Comparison of ENCODE assay signal across 12 cellular contexts in the genomic region with DNA sequence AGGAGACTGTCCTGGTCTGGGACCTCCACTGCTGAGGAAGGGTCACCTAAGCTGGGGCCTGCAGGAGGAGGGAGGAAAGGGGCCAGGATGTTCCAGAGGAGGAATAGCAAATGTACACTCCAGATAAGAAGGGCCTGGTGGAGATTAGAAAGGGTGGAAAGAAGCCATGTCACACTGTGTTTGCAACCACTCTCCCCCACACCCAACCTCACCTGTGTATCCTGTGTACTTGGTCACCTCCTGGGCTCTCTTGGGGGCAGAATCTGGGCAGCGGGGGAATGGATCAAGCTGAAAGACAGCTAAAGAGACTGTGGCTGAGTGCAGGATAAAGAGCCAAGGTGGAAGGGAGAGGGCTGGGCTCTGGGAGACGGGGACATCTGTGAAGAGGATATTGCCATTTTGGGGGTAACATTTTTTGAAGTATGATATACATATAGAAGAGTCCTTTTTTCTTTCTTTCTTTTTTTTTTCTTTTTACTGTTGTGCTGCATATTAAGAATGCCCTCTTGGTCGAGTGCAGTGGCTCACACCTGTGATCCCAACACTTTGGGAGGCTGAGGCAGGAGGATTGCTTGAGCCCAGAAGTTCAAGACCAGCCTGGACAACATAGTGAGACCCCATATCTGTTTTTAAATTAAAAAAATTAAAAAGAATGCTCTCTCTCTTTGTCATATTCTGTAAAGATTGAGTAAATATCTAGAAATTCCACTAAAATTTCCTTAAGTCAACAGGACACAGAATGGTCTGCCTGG. TPM values are rescaled to one million over a fixed set of nuclear protein-coding genes. Genes with fewer than 3 reads are reported as not detected.
DNase-seq lines count a peak whose midpoint lies in the region; ATAC-seq, FAIRE-seq and TF ChIP-seq lines count a peak whose summit lies in the region.
"Had no signal": no experiment of that assay in that cellular context is flagged by ENCODE, and none has a peak within 500 bp of the region (broad histone marks: within the 10 kb centered on the region; RNA-seq: fewer than 3 reads in every experiment).

No MANE protein-coding gene starts in this region.

- no peak overlapping the region for H3K56ac ChIP-seq in H1 (replicated peaks; ENCODE audit: insufficient read length, low read depth, low read length)

- H3K27me3 Mint-ChIP-seq in neural crest cell (ENCODE audit: low read depth) = no peaks in the 10 kb centered on the region
- peaks cover 0 to 2% (median 2%) of the 10 kb centered on the region in 3 donors for H3K27me3 Mint-ChIP-seq in immature natural killer cell (ENCODE audit: low read depth in 3 of 3)

- peaks cover 0 to 20% (median 13%) of the 10 kb centered on the region in 4 experiments; a peak in 6 of 7 replicates for H3K4me1 ChIP-seq in H1 (replicated peaks in 1 of 4; ENCODE audit: control insufficient read depth in 3 of 4, insufficient read depth in 4 of 4, low read length in 3 of 4)
- H3K4me1 ChIP-seq in gastrocnemius medialis = peaks cover 12 to 25% of the 10 kb centered on the region in 2 donors
- H3K4me1 ChIP-seq in ascending aorta = peaks cover 6 to 11% of the 10 kb centered on the region in 2 donors

- H2BK12ac ChIP-seq in H1 (ENCODE audit: low read depth, low read length) = peak overlapping the region; percentile 87; the same call in 1 of the 2 replicates

- H2AFZ ChIP-seq in H1 (ENCODE audit: low read length) = no peak overlapping the region

- H3K9ac ChIP-seq in H1 (replicated peaks in 1 of 4; ENCODE audit: extremely low read depth in 1 of 4, low read depth in 3 of 4, low read length in 3 of 4) = no peak overlapping the region

- DNase-seq in AG04450 (ENCODE audit: low read depth, low spot score) = no peak
- DNase-seq in LNCaP clone FGC (ENCODE audit: low read depth) = peak; percentile 39
- no peak for DNase-seq in H1 (ENCODE audit: low read depth in 1 of 2, low spot score in 2 of 2)
- no peak for DNase-seq in neural crest cell (ENCODE audit: low read depth, low spot score)
- DNase-seq in gastrocnemius medialis = no peak
- no peak for DNase-seq in immature natural killer cell
- DNase-seq in ascending aorta (ENCODE audit: low spot score in 2 of 2) = no peak
- DNase-seq: NCI-H2171 had no signal

- TF ChIP-seq POLR2A in H1 (IDR thresholded peaks at IDR 0.05; ENCODE audit: control extremely low read depth in 1 of 2, low read depth in 2 of 2, low read length in 2 of 2) (no peak), gastrocnemius medialis (IDR thresholded peaks at IDR 0.05) (no peak)

- no peak overlapping the region for H2BK120ac ChIP-seq in H1 (replicated peaks; ENCODE audit: low read depth, low read length)

- H3K4me3 ChIP-seq in AG04450 (ENCODE audit: low read depth, low read length) = no peak overlapping the region
- no peak overlapping the region for H3K4me3 ChIP-seq in LNCaP clone FGC (ENCODE audit: low read depth, low read length)
- H3K4me3 ChIP-seq in H1 (ENCODE audit: extremely low read depth in 1 of 4, insufficient read depth in 2 of 4, low read depth in 3 of 4, low read length in 4 of 4) = no peak overlapping the region
- no peak overlapping the region for H3K4me3 ChIP-seq in gastrocnemius medialis
- H3K4me3 ChIP-seq in ascending aorta = no peak overlapping the region

- ATAC-seq in gastrocnemius medialis (no peak), HG03159 (IDR thresholded peaks at IDR 0.05; ENCODE audit: unreplicated experiment) (no peak)

- H3K27me3 ChIP-seq in AG04450 (ENCODE audit: control insufficient read depth, insufficient read depth, low read length) (no peaks in the 10 kb centered on the region), H1 (replicated peaks in 1 of 4; ENCODE audit: control insufficient read depth in 3 of 4, extremely low read depth in 1 of 4, insufficient read depth in 3 of 4, low read length in 3 of 4) (peaks cover 0 to 2% (median under 1%) of the 10 kb centered on the region in 4 experiments; a peak in 2 of 7 replicates), gastrocnemius medialis (no peaks in the 10 kb centered on the region), ascending aorta (no peaks in the 10 kb centered on the region)
- H3K27me3 ChIP-seq: neutrophil had no signal

- no peaks in the 10 kb centered on the region for H3K79me2 ChIP-seq in H1 (ENCODE audit: control insufficient read depth in 1 of 2, insufficient read depth in 2 of 2, low read length in 2 of 2)

- TF ChIP-seq EP300 in H1 (IDR thresholded peaks at IDR 0.05; ENCODE audit: borderline replicate concordance in 1 of 2, low read depth in 2 of 2, low read length in 2 of 2) = no peak

- H3K4me2 ChIP-seq in H1 (ENCODE audit: insufficient read depth in 1 of 2, low read depth in 2 of 2, low read length in 2 of 2) = no peak overlapping the region

- no peak for FAIRE-seq in H1 (lab: Jason Lieb, UNC)
- FAIRE-seq: bronchial epithelial cell had no signal

- 0 out of 2 replicates have a peak overlapping the region, but pooled peaks have one; percentile 26 for H2BK5ac ChIP-seq in H1 (ENCODE audit: low read depth, low read length)

- WGBS in H1 (ENCODE audit: extremely low coverage in 1 of 2, insufficient coverage in 1 of 2, insufficient read length in 1 of 2, insufficient replicate concordance in 2 of 2, low coverage in 1 of 2, low lambda C conversion rate in 2 of 2, missing lambda C conversion rate in 1 of 2), 2 experiments = 75% methylated on average over 3 of the region's 3 CpGs; no CpG with 5 or more reads in 1 of the 2 experiments

- H3K4me1 Mint-ChIP-seq in neural crest cell = peaks cover 24% of the 10 kb centered on the region
- peaks cover 20 to 23% of the 10 kb centered on the region in 2 donors for H3K4me1 Mint-ChIP-seq in immature natural killer cell

- peak overlapping the region; percentile 8 for H3K27ac Mint-ChIP-seq in neural crest cell (ENCODE audit: unreplicated experiment)
- H3K27ac Mint-ChIP-seq in immature natural killer cell = peak overlapping the region in 3 of 6 donors; percentile 24 to 78 (median 51)

- POLR2A ChIA-PET in AG04450 (lab: Yijun Ruan, JAX) = interaction anchor here (0.6 to 6.1 kb wide), 9 partner anchors 12 to 194 kb away, joined by 3 to 115 read pairs (median 6); partner anchors contain the start of genes MAT2A and USP39
- POLR2A ChIA-PET in H1 (lab: Charles Lee; ENCODE audit: partially characterized antibody) = interaction anchor here (1.2 to 55.3 kb wide), 4 partner anchors 9 to 125 kb away, joined by 4 to 1889 read pairs (median 26); partner anchors contain the start of genes GGCX and MAT2A

- no peak overlapping the region for H4K8ac ChIP-seq in H1 (ENCODE audit: extremely low read depth, insufficient read depth, low read length)

- H3K14ac ChIP-seq in H1 (ENCODE audit: insufficient read length) = no peak overlapping the region

- peaks cover 2% of the 10 kb centered on the region; the same call in 1 of the 2 replicates for H3K23me2 ChIP-seq in H1 (ENCODE audit: low read depth, low read length)

- H4K5ac ChIP-seq in H1 (ENCODE audit: insufficient read length, low read depth, low read length) = no peak overlapping the region

- H3K36me3 Mint-ChIP-seq in neural crest cell (ENCODE audit: low read depth) = no peaks in the 10 kb centered on the region
- no peaks in the 10 kb centered on the region for H3K36me3 Mint-ChIP-seq in immature natural killer cell

- no peaks in the 10 kb centered on the region for H4K20me1 ChIP-seq in H1 (replicated peaks in 1 of 2; ENCODE audit: control insufficient read depth in 1 of 2, insufficient read depth in 2 of 2, low read length in 2 of 2)

- H3K23ac ChIP-seq in H1 (ENCODE audit: insufficient read length) = no peak overlapping the region

- intact Hi-C loops in gastrocnemius medialis (cut with DNase I; ENCODE audit: low total_unique reads) (no loop called here), ascending aorta (cut with DNase I) (no loop called here)

- H3K4ac ChIP-seq in H1 (replicated peaks; ENCODE audit: insufficient read length, low read depth, low read length) = no peak overlapping the region

- H3K79me1 ChIP-seq in H1 (ENCODE audit: low read depth, low read length) = no peaks in the 10 kb centered on the region

- peak overlapping the region; percentile 61; the same call in 1 of the 2 replicates for H2BK20ac ChIP-seq in H1 (ENCODE audit: low read length)

- H3K9me3 Mint-ChIP-seq in neural crest cell (no peaks in the 10 kb centered on the region), immature natural killer cell (no peaks in the 10 kb centered on the region)
- H3K9me3 Mint-ChIP-seq: H9 had no signal

- peak overlapping the region; percentile 70 for H4K91ac ChIP-seq in H1 (replicated peaks; ENCODE audit: insufficient read length, low read length)

- in situ Hi-C loops in gastrocnemius medialis (cut with MboI; ENCODE audit: low sequenced_read_pairs in 4 of 4) = loop anchor here (5.0 kb wide), 3 partner anchors 125 to 135 kb away; no protein-coding TSS in a partner anchor

- H2AK5ac ChIP-seq in H1 (ENCODE audit: low read depth, low read length) = no peak overlapping the region

- TF ChIP-seq CTCF in AG04450 (IDR thresholded peaks at IDR 0.05; ENCODE audit: low read depth, low read length) (no peak), LNCaP clone FGC (IDR thresholded peaks at IDR 0.05; ENCODE audit: control insufficient read depth, extremely low read depth, insufficient read depth) (no peak), H1 (IDR thresholded peaks at IDR 0.05; ENCODE audit: control extremely low read depth in 1 of 3, insufficient read depth in 1 of 3, low read depth in 1 of 3, low read length in 3 of 3) (no peak), neural crest cell (conservative IDR thresholded peaks at IDR 0.05) (no peak), gastrocnemius medialis (IDR thresholded peaks at IDR 0.05 in 4 of 5, conservative IDR thresholded peaks at IDR 0.05 in 1 of 5) (no peak), ascending aorta (IDR thresholded peaks at IDR 0.05) (no peak)

- CTCF ChIA-PET in AG04450 (lab: Charles Lee) (interaction anchor here (1.0 to 6.0 kb wide), 10 partner anchors 7 to 215 kb away, joined by 3 to 124 read pairs (median 4); partner anchors contain the start of gene MAT2A), H1 (lab: Charles Lee; ENCODE audit: partially characterized antibody) (interaction anchor here (0.7 to 15.1 kb wide), 33 partner anchors 8 to 330 kb away, joined by 3 to 259 read pairs (median 5); partner anchors contain the start of genes C2orf68, CAPG, MAT2A and RNF181)

- H3K27ac ChIP-seq in AG04450 (ENCODE audit: low read depth, low read length) (peak overlapping the region; percentile 83), H1 (ENCODE audit: low read depth, low read length) (no peak overlapping the region), gastrocnemius medialis (peak overlapping the region in 2 of 4 donors; percentile 96 to 98), ascending aorta (peak overlapping the region in 1 of 2 donors; percentile 60)

- no peak overlapping the region for H2BK15ac ChIP-seq in H1 (ENCODE audit: low read length)

- no peak overlapping the region for H3K18ac ChIP-seq in H1 (ENCODE audit: extremely low read depth, low read length)

- H3K4me3 Mint-ChIP-seq in neural crest cell (peak overlapping the region; percentile 35), immature natural killer cell (no peak overlapping the region)

- no peaks in the 10 kb centered on the region for H3K36me3 ChIP-seq in H1 (ENCODE audit: control insufficient read depth in 2 of 4, insufficient read depth in 4 of 4, low read length in 3 of 4)
- H3K36me3 ChIP-seq in gastrocnemius medialis = no peaks in the 10 kb centered on the region
- no peaks in the 10 kb centered on the region for H3K36me3 ChIP-seq in ascending aorta
- H3K36me3 ChIP-seq: neutrophil had no signal

- no peak for TF ChIP-seq RAD21 in H1 (IDR thresholded peaks at IDR 0.05 in 1 of 2, conservative IDR thresholded peaks at IDR 0.05 in 1 of 2; ENCODE audit: low read depth in 2 of 2, low read length in 2 of 2)

- peaks cover 3% of the 10 kb centered on the region; the same call in 1 of the 2 replicates for H3K9me3 ChIP-seq in AG04450 (ENCODE audit: control insufficient read depth, insufficient read depth, low read length)
- no peaks in the 10 kb centered on the region for H3K9me3 ChIP-seq in H1 (ENCODE audit: insufficient read depth in 2 of 2, low read depth in 1 of 2, low read length in 1 of 2)
- H3K9me3 ChIP-seq in gastrocnemius medialis = no peaks in the 10 kb centered on the region
- H3K9me3 ChIP-seq in ascending aorta = no peaks in the 10 kb centered on the region
- H3K9me3 ChIP-seq: neutrophil had no signal

RNA-seq across cellular contexts. Expression of gene SH2D6, which starts 3.4 kb away (rescaled TPM):
- polyA plus RNA-seq in AG04450 (2011; rRNA removed) = 0.10 and 0.15 TPM in 2 replicates
- not detected in 2 replicates for polyA minus RNA-seq in AG04450 (2011; rRNA and poly(A)+ RNA removed)
- 1.3 TPM in 1 of 2 replicates, not detected in the other for total RNA-seq in H1 (2021; fragmentation: NEBNext Ultra II Directional; extraction: Animal tissue kit (Norgen Biotek cat#: 25700))
- polyA plus RNA-seq in H1 (2011; rRNA removed) = 0.17 and 0.42 TPM in 2 replicates
- 0.28 TPM for polyA plus RNA-seq in H1 (2011; cell fraction: cytosol; rRNA removed)
- 1.4 TPM for polyA plus RNA-seq in H1 (2011; cell fraction: nucleus; rRNA removed)
- polyA plus RNA-seq in H1 (2012, experiment 1 of 2) = 0.50 to 1.1 TPM (median 0.70 TPM) in 4 replicates
- not detected for polyA plus RNA-seq in H1 (2012, experiment 2 of 2)
- 0.16 TPM for polyA plus RNA-seq in H1 (2013, experiment 1 of 2)
- polyA plus RNA-seq in H1 (2013, experiment 2 of 2) = 0.28 TPM
- 0.47 TPM in 1 of 2 replicates, not detected in the other for polyA minus RNA-seq in H1 (2011; rRNA and poly(A)+ RNA removed)
- not detected for polyA minus RNA-seq in H1 (2011; cell fraction: cytosol; rRNA and poly(A)+ RNA removed)
- 0.90 TPM for polyA minus RNA-seq in H1 (2011; cell fraction: nucleus; rRNA and poly(A)+ RNA removed)
- total RNA-seq in neural crest cell = 0.34 and 1.2 TPM in 2 replicates
- total RNA-seq in gastrocnemius medialis = 1 to 10 TPM in 1 of 4 donors, not detected in 3; 3.5 TPM
- not detected for polyA plus RNA-seq in immature natural killer cell
- total RNA-seq in ascending aorta = not detected
- total RNA-seq: bronchial epithelial cell had no signal

RNA-seq across cellular contexts. Expression of gene CAPG, which starts 11.7 kb away (rescaled TPM):
- polyA plus RNA-seq in AG04450 (2011; rRNA removed) (70.5 and 97.8 TPM in 2 replicates), H1 (2011; rRNA removed) (89.0 and 114 TPM in 2 replicates), immature natural killer cell (100 to 1,000 TPM in 2 of 3 donors, 10 to 100 TPM in 1; 97.5 to 233 (median 232) TPM)
- 34.6 and 62.9 TPM in 2 replicates for polyA minus RNA-seq in AG04450 (2011; rRNA and poly(A)+ RNA removed)
- total RNA-seq in H1 (2021; fragmentation: NEBNext Ultra II Directional; extraction: Animal tissue kit (Norgen Biotek cat#: 25700)) = 78.6 and 80.5 TPM in 2 replicates
- 123 TPM for polyA plus RNA-seq in H1 (2011; cell fraction: cytosol; rRNA removed)
- 114 TPM for polyA plus RNA-seq in H1 (2011; cell fraction: nucleus; rRNA removed)
- polyA plus RNA-seq in H1 (2012, experiment 1 of 2) = 83.9 to 123 TPM (median 109 TPM) in 4 replicates
- 62.0 TPM for polyA plus RNA-seq in H1 (2012, experiment 2 of 2)
- polyA plus RNA-seq in H1 (2013, experiment 1 of 2) = 119 TPM
- 114 TPM for polyA plus RNA-seq in H1 (2013, experiment 2 of 2)
- 37.3 and 60.0 TPM in 2 replicates for polyA minus RNA-seq in H1 (2011; rRNA and poly(A)+ RNA removed)
- 34.6 TPM for polyA minus RNA-seq in H1 (2011; cell fraction: cytosol; rRNA and poly(A)+ RNA removed)
- polyA minus RNA-seq in H1 (2011; cell fraction: nucleus; rRNA and poly(A)+ RNA removed) = 30.6 TPM
- total RNA-seq in neural crest cell (24.3 and 32.6 TPM in 2 replicates), gastrocnemius medialis (10 to 100 TPM; 15.9 to 35.6 (median 23.1) TPM), ascending aorta (179 TPM)
